Comparison of ENCODE assay signal across 2 cellular contexts in genomic region chr18:7926526-7926925, GRCh38.
TF ChIP-seq lines count a peak whose summit lies in the region.

No MANE protein-coding gene starts in this region.

TF ChIP-seq in SK-N-SH, 30 proteins besides CTCF, POLR2A, EP300 and RAD21 (continued from another document):
- no peak for TF ChIP-seq GABPA (IDR thresholded peaks at IDR 0.05; ENCODE audit: low read depth)
- no peak for TF ChIP-seq MEF2A (IDR thresholded peaks at IDR 0.05; ENCODE audit: borderline replicate concordance, low read depth)
- TF ChIP-seq RFX5 (IDR thresholded peaks at IDR 0.05; ENCODE audit: low read length) = no peak
- TF ChIP-seq FOXM1 (IDR thresholded peaks at IDR 0.05; ENCODE audit: low read depth) = no peak
- no peak for TF ChIP-seq ELF1 (IDR thresholded peaks at IDR 0.05)
- TF ChIP-seq POLR2AphosphoS5 (IDR thresholded peaks at IDR 0.05; ENCODE audit: low read depth, low read length) = no peak
- TF ChIP-seq MXI1 (IDR thresholded peaks at IDR 0.05; ENCODE audit: low read depth, low read length) = no peak

TF ChIP-seq in SK-N-SH treated with all-trans-retinoic acid at 6 μM for 48 hours, 23 proteins besides CTCF, POLR2A, EP300 and RAD21 (continued from another document):
- TF ChIP-seq POU6F1 (CRISPR knock-in tag; IDR thresholded peaks at IDR 0.05; ENCODE audit: borderline replicate concordance, low read depth) = no peak
- TF ChIP-seq ZNF565 (CRISPR knock-in tag; conservative IDR thresholded peaks at IDR 0.05; ENCODE audit: low read depth) = no peak
